In genomic region chr17:18182978-18183333, GRCh38 we compare ENCODE assay signal across 8 cellular contexts. TPM values are rescaled to one million over a fixed set of nuclear protein-coding genes. Genes with fewer than 3 reads are reported as not detected.
DNase-seq lines count a peak whose midpoint lies in the region; ATAC-seq and TF ChIP-seq lines count a peak whose summit lies in the region.

No MANE protein-coding gene starts in this region.

- TF ChIP-seq POLR2A in GM18951 (IDR thresholded peaks at IDR 0.05; ENCODE audit: extremely low read depth, insufficient read depth, insufficient read length) (peak; percentile 77), upper lobe of left lung (IDR thresholded peaks at IDR 0.05) (peak in 3 of 4 donors; percentile 32 to 59 (median 39))

- no peak for TF ChIP-seq CTCF in upper lobe of left lung (IDR thresholded peaks at IDR 0.05)

- intact Hi-C loops in posterior cingulate gyrus (cut with DNase I): loop anchor here (5.0 kb wide), 1 partner anchor 96 kb away; the partner anchor contains the start of gene DRG2

- peaks cover 30 to 43% (median 37%) of the 10 kb centered on the region in 4 donors for H3K4me1 ChIP-seq in upper lobe of left lung

- no peaks in the 10 kb centered on the region for H3K27me3 ChIP-seq in upper lobe of left lung

- ATAC-seq in HG03139 (IDR thresholded peaks at IDR 0.05; ENCODE audit: unreplicated experiment) (peak; percentile 22), upper lobe of left lung (ENCODE audit: low FRiP score in 2 of 2) (peak; percentile 77 to 82)

- in situ Hi-C loops in GM18951 (cut with MboI; ENCODE audit: low sequenced_read_pairs, unreplicated experiment): no loop called here

- H3K27ac ChIP-seq in upper lobe of left lung: peak overlapping the region; percentile 97 to 98 (median 98)

- no peak for TF ChIP-seq EP300 in upper lobe of left lung (IDR thresholded peaks at IDR 0.05)

- H3K36me3 ChIP-seq in upper lobe of left lung: peaks cover 0 to 9% (median 0%) of the 10 kb centered on the region in 4 donors

- 0 to 1% methylated on average over 25 to 33 of the region's 33 CpGs for WGBS in upper lobe of left lung, 2 donors

- DNase-seq in Ammon's horn (ENCODE audit: low spot score) (peak; percentile 82), RPMI7951 (ENCODE audit: low read depth) (peak; percentile 85), glomerular visceral epithelial cell (ENCODE audit: extremely low spot score) (peak; percentile 88), posterior cingulate gyrus (peak; percentile 65 to 97 (median 79)), upper lobe of left lung (peak; percentile 80 to 98)
- DNase-seq in activated effector memory CD4-positive, alpha-beta T cell treated with Interleukin-2 at 50 U/mL for 16 hours: peak; percentile 78

- peak overlapping the region; percentile 49 to 94 (median 84) for H3K4me3 ChIP-seq in upper lobe of left lung

- H3K9me3 ChIP-seq in upper lobe of left lung: no peaks in the 10 kb centered on the region

RNA-seq across cellular contexts. Expression of gene ALKBH5, which starts 0.7 kb away (rescaled TPM):
- 62.8 and 65.1 TPM in 2 replicates for total RNA-seq in RPMI7951 (2014; rRNA removed; shearing (Covaris generic))
- total RNA-seq in upper lobe of left lung: 100 to 1,000 TPM in 1 of 6 donors, 10 to 100 TPM in 5; 63.9 to 112 (median 94.7) TPM

RNA-seq across cellular contexts. Expression of gene LLGL1, which starts 42.5 kb away (rescaled TPM):
- 12.1 and 20.0 TPM in 2 replicates for total RNA-seq in RPMI7951 (2014; rRNA removed; shearing (Covaris generic))
- 10 to 100 TPM in 5 of 6 donors, 1 to 10 TPM in 1; 9.8 to 16.4 (median 13.8) TPM for total RNA-seq in upper lobe of left lung

Comparison
In these comparisons a context has a peak if more than half of its experiments do, and no peak if none do; other contexts are left out.
1. Peak in every context shown above with its lines: DNase-seq, ATAC-seq, H3K4me3 ChIP-seq and H3K27ac ChIP-seq.